In the genomic region with DNA sequence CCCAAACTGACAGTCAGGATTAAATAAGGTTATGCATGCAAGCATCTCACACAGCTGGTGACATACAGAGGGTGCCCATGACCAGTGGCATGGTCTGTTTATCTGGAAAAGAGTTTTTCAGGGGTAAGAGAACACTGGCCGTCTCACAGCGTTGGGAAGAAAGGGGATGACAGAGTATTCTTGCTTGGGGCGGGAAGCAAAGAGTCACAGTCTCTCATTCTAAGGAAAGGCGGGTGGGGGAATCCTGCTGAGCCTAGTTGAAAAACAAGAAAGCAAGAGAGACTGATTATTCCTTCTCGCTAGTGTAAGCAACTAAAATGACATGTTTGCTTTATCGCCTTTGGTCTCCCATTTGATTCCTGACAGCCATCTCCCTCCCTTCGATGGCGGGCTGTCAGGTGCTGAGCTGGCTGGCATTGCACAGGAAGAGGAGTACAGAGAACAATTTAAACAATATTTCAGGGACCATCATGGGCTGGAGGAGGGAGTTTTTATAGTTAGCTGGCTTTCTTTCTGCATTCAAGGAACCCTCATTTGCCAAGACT, we compare ENCODE assay signal across 30 cellular contexts.
"Had no signal": no experiment of that assay in that cellular context is flagged by ENCODE, and none has a peak within 500 bp of the region (broad histone marks: within the 10 kb centered on the region; RNA-seq: fewer than 3 reads in every experiment).

No MANE protein-coding gene starts in this region.

- H3K4me3 Mint-ChIP-seq: activated B cell treated with CpG ODN at 0.5 μM for 24 hours; activated CD8-positive, alpha-beta memory T cell treated with anti-CD3 and anti-CD28 coated beads, Interleukin-2, amount 10 ng/mL, durations not matched to agents 7 days and 5 days; activated CD8-positive, alpha-beta T cell treated with anti-CD3 and anti-CD28 coated beads, Interleukin-2, amount 10 ng/mL, durations not matched to agents 7 days and 5 days; activated naive CD4-positive, alpha-beta T cell treated with anti-CD3 and anti-CD28 coated beads, Interleukin-2, amount 50 U/mL, for 24 hours; activated naive CD8-positive, alpha-beta T cell treated with anti-CD3 and anti-CD28 coated beads, Interleukin-2, amount 50 U/mL, for 24 hours; central memory CD8-positive, alpha-beta T cell; dendritic cell treated with granulocyte-macrophage colony-stimulating factor and Interleukin-4, amounts not matched to agents 40 ng/mL and 50 ng/mL, for 4 days; natural killer cell; stimulated activated naive CD8-positive, alpha-beta T cell treated with anti-CD3 and anti-CD28 coated beads, Interleukin-15, Interleukin-2, amounts not matched to agents 100 ng/mL and 50 ng/mL, for 24 hours had no signal

- H3K4me3 ChIP-seq: esophagus muscularis mucosa, left ventricle myocardium inferior, lung, ovary, prostate gland, skin epidermis, thyroid gland, upper lobe of right lung had no signal

- H3K36me3 ChIP-seq: esophagus muscularis mucosa, left ventricle myocardium inferior, neutrophil, ovary, prostate gland, thyroid gland, upper lobe of right lung had no signal

- ATAC-seq: activated CD8-positive, alpha-beta memory T cell treated with anti-CD3 and anti-CD28 coated beads, Interleukin-2, amount 10 ng/mL, durations not matched to agents 7 days and 5 days; activated CD8-positive, alpha-beta T cell treated with anti-CD3 and anti-CD28 coated beads, Interleukin-2, amount 10 ng/mL, durations not matched to agents 7 days and 5 days; activated naive CD8-positive, alpha-beta T cell treated with anti-CD3 and anti-CD28 coated beads, Interleukin-2, amount 50 U/mL, for 24 hours; foreskin keratinocyte; natural killer cell; sciatic nerve; upper lobe of right lung had no signal

- H3K36me3 Mint-ChIP-seq: activated CD8-positive, alpha-beta memory T cell treated with anti-CD3 and anti-CD28 coated beads, Interleukin-2, amount 10 ng/mL, durations not matched to agents 7 days and 5 days; activated naive CD4-positive, alpha-beta T cell treated with anti-CD3 and anti-CD28 coated beads, Interleukin-2, amount 50 U/mL, for 24 hours; natural killer cell had no signal

- H3K9me3 ChIP-seq: esophagus muscularis mucosa, left ventricle myocardium inferior, neutrophil, ovary, prostate gland, thyroid gland, upper lobe of right lung had no signal

- H3K27ac Mint-ChIP-seq: activated B cell treated with CpG ODN at 0.5 μM for 24 hours; activated CD8-positive, alpha-beta memory T cell treated with anti-CD3 and anti-CD28 coated beads, Interleukin-2, amount 10 ng/mL, durations not matched to agents 7 days and 5 days; activated CD8-positive, alpha-beta T cell treated with anti-CD3 and anti-CD28 coated beads, Interleukin-2, amount 10 ng/mL, durations not matched to agents 7 days and 5 days; activated naive CD4-positive, alpha-beta T cell treated with anti-CD3 and anti-CD28 coated beads, Interleukin-2, amount 50 U/mL, for 24 hours; activated naive CD8-positive, alpha-beta T cell treated with anti-CD3 and anti-CD28 coated beads, Interleukin-2, amount 50 U/mL, for 24 hours; activated T-helper 2 cell treated with anti-CD3 and anti-CD28 coated beads, Interferon-gamma antibody, Interleukin-2, Interleukin-4, amounts not matched to agents 10 μg/mL and 5 μg/mL and 100 μg/mL, durations not matched to agents 14 hours and 24 hours and 36 hours; dendritic cell treated with granulocyte-macrophage colony-stimulating factor and Interleukin-4, amounts not matched to agents 40 ng/mL and 50 ng/mL, for 4 days; natural killer cell; stimulated activated naive CD8-positive, alpha-beta T cell treated with anti-CD3 and anti-CD28 coated beads, Interleukin-15, Interleukin-2, amounts not matched to agents 100 ng/mL and 50 ng/mL, for 24 hours had no signal

- H3K4me1 ChIP-seq: esophagus muscularis mucosa, foreskin keratinocyte, left ventricle myocardium inferior, prostate gland, thyroid gland, upper lobe of right lung had no signal

- DNase-seq: activated B cell treated with CpG ODN at 0.5 μM for 24 hours; activated CD8-positive, alpha-beta memory T cell treated with anti-CD3 and anti-CD28 coated beads, Interleukin-2, amount 10 ng/mL, durations not matched to agents 7 days and 5 days; activated CD8-positive, alpha-beta T cell treated with anti-CD3 and anti-CD28 coated beads, Interleukin-2, amount 10 ng/mL, durations not matched to agents 7 days and 5 days; activated naive CD8-positive, alpha-beta T cell treated with anti-CD3 and anti-CD28 coated beads, Interleukin-2, amount 50 U/mL, for 24 hours; activated T-cell treated with anti-CD3 and anti-CD28 coated beads, Interleukin-2, amount 50 U/mL, for 48 hours; amygdala; foreskin keratinocyte; islet precursor cell; left ventricle myocardium inferior; mesendoderm; natural killer cell; ovary; retina; stimulated activated CD4-positive, alpha-beta T cell treated with anti-CD3 and anti-CD28 coated beads, Interleukin-12 subunit alpha, Interleukin-12 subunit beta, amount 100 ng/mL, for 4 hours; stimulated activated CD4-positive, alpha-beta T cell treated with anti-CD3 and anti-CD28 coated beads, Interleukin-4, amount 100 ng/mL, for 1 hour; substantia nigra; T-helper 2 cell; thyroid gland; upper lobe of right lung had no signal

- H3K4me1 Mint-ChIP-seq: activated B cell treated with CpG ODN at 0.5 μM for 24 hours; activated CD8-positive, alpha-beta memory T cell treated with anti-CD3 and anti-CD28 coated beads, Interleukin-2, amount 10 ng/mL, durations not matched to agents 7 days and 5 days; activated naive CD4-positive, alpha-beta T cell treated with anti-CD3 and anti-CD28 coated beads, Interleukin-2, amount 50 U/mL, for 24 hours; activated naive CD8-positive, alpha-beta T cell treated with anti-CD3 and anti-CD28 coated beads, Interleukin-2, amount 50 U/mL, for 24 hours; central memory CD8-positive, alpha-beta T cell; natural killer cell had no signal

- H3K27me3 Mint-ChIP-seq: activated B cell treated with CpG ODN at 0.5 μM for 24 hours; activated CD8-positive, alpha-beta memory T cell treated with anti-CD3 and anti-CD28 coated beads, Interleukin-2, amount 10 ng/mL, durations not matched to agents 7 days and 5 days; activated naive CD4-positive, alpha-beta T cell treated with anti-CD3 and anti-CD28 coated beads, Interleukin-2, amount 50 U/mL, for 24 hours; activated naive CD8-positive, alpha-beta T cell treated with anti-CD3 and anti-CD28 coated beads, Interleukin-2, amount 50 U/mL, for 24 hours; central memory CD8-positive, alpha-beta T cell; stimulated activated naive CD8-positive, alpha-beta T cell treated with anti-CD3 and anti-CD28 coated beads, Interleukin-15, Interleukin-2, amounts not matched to agents 100 ng/mL and 50 ng/mL, for 24 hours had no signal

- H3K27ac ChIP-seq: esophagus muscularis mucosa, foreskin keratinocyte, left ventricle myocardium inferior, neutrophil, ovary, prostate gland, skin epidermis, thyroid gland, upper lobe of right lung had no signal

- H3K27me3 ChIP-seq: esophagus muscularis mucosa, foreskin keratinocyte, neutrophil, ovary, thyroid gland, upper lobe of right lung had no signal

- H3K9me3 Mint-ChIP-seq: activated B cell treated with CpG ODN at 0.5 μM for 24 hours; activated naive CD4-positive, alpha-beta T cell treated with anti-CD3 and anti-CD28 coated beads, Interleukin-2, amount 50 U/mL, for 24 hours; activated naive CD8-positive, alpha-beta T cell treated with anti-CD3 and anti-CD28 coated beads, Interleukin-2, amount 50 U/mL, for 24 hours; dendritic cell treated with granulocyte-macrophage colony-stimulating factor and Interleukin-4, amounts not matched to agents 40 ng/mL and 50 ng/mL, for 4 days had no signal
